ENCODE assay signal across 12 cellular contexts in genomic region chr7:73341877-73342276, GRCh38. TPM values are rescaled to one million over a fixed set of nuclear protein-coding genes. Genes with fewer than 3 reads are reported as not detected.
DNase-seq lines count a peak whose midpoint lies in the region; ATAC-seq, FAIRE-seq and TF ChIP-seq lines count a peak whose summit lies in the region.
"Had no signal": no experiment of that assay in that cellular context is flagged by ENCODE, and none has a peak within 500 bp of the region (broad histone marks: within the 10 kb centered on the region; RNA-seq: fewer than 3 reads in every experiment).

No MANE protein-coding gene starts in this region.

- H3K4me1 ChIP-seq in A549, result peaks cover 8% of the 10 kb centered on the region; the same call in 2 of the 3 replicates
- H3K4me1 ChIP-seq in prostate gland (replicated peaks), result no peaks in the 10 kb centered on the region
- H3K4me1 ChIP-seq: right atrium auricular region had no signal

- no peak for TF ChIP-seq RAD21 in A549 (conservative IDR thresholded peaks at IDR 0.05 in 1 of 2, IDR thresholded peaks at IDR 0.05 in 1 of 2)

- peak overlapping the region; percentile 38; the same call in 2 of the 3 replicates for H3K4me2 ChIP-seq in A549

- H3K9me3 ChIP-seq in A549, result no peaks in the 10 kb centered on the region
- H3K9me3 ChIP-seq in prostate gland, result no peaks in the 10 kb centered on the region
- H3K9me3 ChIP-seq: right atrium auricular region had no signal

- H3K4me3 ChIP-seq in A549, result no peak overlapping the region
- no peak overlapping the region for H3K4me3 ChIP-seq in foreskin fibroblast (ENCODE audit: low read depth in 1 of 2, low read length in 2 of 2)
- no peak overlapping the region for H3K4me3 ChIP-seq in prostate gland
- H3K4me3 ChIP-seq: right atrium auricular region, SK-N-MC had no signal

- FAIRE-seq in A549 (lab: Jason Lieb, UNC), result no peak
- no peak for FAIRE-seq in H54 (lab: Jason Lieb, UNC)

- TF ChIP-seq EP300 in A549 (IDR thresholded peaks at IDR 0.05), result no peak

- POLR2A ChIA-PET in A549 (lab: Yijun Ruan, JAX), result no interaction called here

- intact Hi-C loops in prostate gland (cut with DNase I), result loop anchor here (5.0 kb wide), 1 partner anchor 105 kb away; no protein-coding TSS in a partner anchor

- TF ChIP-seq POLR2A in A549 (IDR thresholded peaks at IDR 0.05; ENCODE audit: low read length) (no peak), H54 (IDR thresholded peaks at IDR 0.05; ENCODE audit: low read depth, low read length) (no peak), prostate gland (IDR thresholded peaks at IDR 0.05) (no peak)

- no peaks in the 10 kb centered on the region for H3K36me3 ChIP-seq in prostate gland
- H3K36me3 ChIP-seq: right atrium auricular region had no signal

- 49% methylated on average over 8 of the region's 8 CpGs for WGBS in A549 (ENCODE audit: missing lambda C conversion rate)
- WGBS in prostate gland, result 63% methylated on average over 8 of the region's 8 CpGs

- ATAC-seq in A549 (peak in 1 of 2 experiments; percentile 55; a peak in 3 of 6 replicates), GM21717 (IDR thresholded peaks at IDR 0.05; ENCODE audit: unreplicated experiment) (no peak), GM21515 (IDR thresholded peaks at IDR 0.05; ENCODE audit: unreplicated experiment) (no peak)

- peak; percentile 38 to 63 for DNase-seq in A549 (ENCODE audit: low read depth in 1 of 2, low spot score in 1 of 2)
- DNase-seq in H54 (ENCODE audit: insufficient read length, low spot score), result peak; percentile 77
- DNase-seq in RPMI8226, result peak; percentile 40
- peak; percentile 74 to 88 for DNase-seq in foreskin fibroblast
- no peak for DNase-seq in prostate gland (ENCODE audit: low spot score)
- no peak for DNase-seq in NCI-H2081 treated with DMSO at 0.1 percent for 48 hours (lab: John Stamatoyannopoulos, UW)
- DNase-seq: CD4-positive, CD25-positive, alpha-beta regulatory T cell; left colon had no signal

- no peak for TF ChIP-seq CTCF in A549 (IDR thresholded peaks at IDR 0.05)
- TF ChIP-seq CTCF in foreskin fibroblast (IDR thresholded peaks at IDR 0.05; ENCODE audit: low read depth, low read length), result no peak
- no peak for TF ChIP-seq CTCF in prostate gland (IDR thresholded peaks at IDR 0.05)

- no peaks in the 10 kb centered on the region for H3K27me3 ChIP-seq in prostate gland (replicated peaks; ENCODE audit: insufficient read depth)
- H3K27me3 ChIP-seq: right atrium auricular region had no signal

- CTCF ChIA-PET in A549 (lab: Yijun Ruan, JAX), result interaction anchor here (0.6 to 7.2 kb wide), 17 partner anchors 8 to 962 kb away, joined by 3 to 57 read pairs (median 7); partner anchors contain the start of gene FZD9

- H3K27ac ChIP-seq in A549 (no peak overlapping the region), prostate gland (no peak overlapping the region)
- H3K27ac ChIP-seq: right atrium auricular region, SK-N-MC had no signal

TF ChIP-seq in A549, 52 proteins besides CTCF, POLR2A, EP300 and RAD21:
- peak; percentile 88 for TF ChIP-seq USF2 (IDR thresholded peaks at IDR 0.05)
- TF ChIP-seq CBX2 (IDR thresholded peaks at IDR 0.05; ENCODE audit: borderline replicate concordance, low read depth), result no peak
- TF ChIP-seq HOXB5 (CRISPR knock-in tag; IDR thresholded peaks at IDR 0.05), result no peak
- no peak for TF ChIP-seq RCOR1 (IDR thresholded peaks at IDR 0.05; ENCODE audit: low read depth, low read length)
- TF ChIP-seq BCL3 (IDR thresholded peaks at IDR 0.05), result no peak
- TF ChIP-seq MYC (IDR thresholded peaks at IDR 0.05; ENCODE audit: borderline replicate concordance, low read length), result no peak
- no peak for TF ChIP-seq HEYL (CRISPR knock-in tag; IDR thresholded peaks at IDR 0.05)
- TF ChIP-seq MAX (IDR thresholded peaks at IDR 0.05), result no peak
TF ChIP-seq in A549: peak in this region for 1.

RNA-seq across cellular contexts. Expression of gene FKBP6, which starts 13.9 kb away (rescaled TPM):
- polyA plus RNA-seq in A549 (2011; rRNA removed) (0.04 TPM in 1 of 2 replicates, not detected in the other), A549 (2017; fragmentation: RNase III; extraction: RNeasy Plus Mini Kit Qiagen cat#74134 plus additional on column Dnase treatment) (not detected in 3 replicates)
- not detected in 2 replicates for polyA plus RNA-seq in A549 (2012; cell fraction: cytosol; rRNA removed)
- polyA plus RNA-seq in A549 (2012; cell fraction: nucleus; rRNA removed), result not detected in 2 replicates
- not detected in 2 replicates for polyA minus RNA-seq in A549 (2011; rRNA and poly(A)+ RNA removed)
- total RNA-seq in prostate gland, result 10 to 100 TPM in 1 of 2 donors, not detected in 1; 16.5 TPM
- total RNA-seq: CD4-positive, CD25-positive, alpha-beta regulatory T cell; left colon; right atrium auricular region had no signal
- polyA plus RNA-seq: CD4-positive, CD25-positive, alpha-beta regulatory T cell had no signal

RNA-seq across cellular contexts. Expression of gene TRIM50, which starts 14.0 kb away (rescaled TPM):
- polyA plus RNA-seq in A549 (2011; rRNA removed) (not detected in 2 replicates), A549 (2017; fragmentation: RNase III; extraction: RNeasy Plus Mini Kit Qiagen cat#74134 plus additional on column Dnase treatment) (not detected in 3 replicates)
- polyA plus RNA-seq in A549 (2012; cell fraction: cytosol; rRNA removed), result 0.01 and 0.03 TPM in 2 replicates
- 0.08 TPM in 1 of 2 replicates, not detected in the other for polyA plus RNA-seq in A549 (2012; cell fraction: nucleus; rRNA removed)
- not detected in 2 replicates for polyA minus RNA-seq in A549 (2011; rRNA and poly(A)+ RNA removed)
- 1 to 10 TPM in 1 of 2 donors, not detected in 1; 5.1 TPM for total RNA-seq in prostate gland
- total RNA-seq: CD4-positive, CD25-positive, alpha-beta regulatory T cell; right atrium auricular region had no signal
- polyA plus RNA-seq: CD4-positive, CD25-positive, alpha-beta regulatory T cell had no signal

RNA-seq across cellular contexts. Expression of gene NSUN5, which starts 33.3 kb away (rescaled TPM):
- polyA plus RNA-seq in A549 (2011; rRNA removed), result 34.2 and 38.9 TPM in 2 replicates
- polyA plus RNA-seq in A549 (2012; cell fraction: cytosol; rRNA removed), result 56.2 and 69.2 TPM in 2 replicates
- polyA plus RNA-seq in A549 (2012; cell fraction: nucleus; rRNA removed), result 138 and 156 TPM in 2 replicates
- polyA plus RNA-seq in A549 (2017; fragmentation: RNase III; extraction: RNeasy Plus Mini Kit Qiagen cat#74134 plus additional on column Dnase treatment), result 38.3 to 39.0 TPM (median 38.4 TPM) in 3 replicates
- polyA minus RNA-seq in A549 (2011; rRNA and poly(A)+ RNA removed), result 34.3 and 48.8 TPM in 2 replicates
- total RNA-seq in prostate gland, result 10 to 100 TPM; 34.3 to 36.3 TPM

Comparison
In these comparisons a context has a peak if more than half of its experiments do, and no peak if none do; other contexts are left out.
1. DNase-seq: peak in A549 (2 of 2), H54 (single experiment), RPMI8226 (single experiment) and foreskin fibroblast (2 of 2); none in prostate gland (single experiment) and NCI-H2081 treated with DMSO at 0.1 percent for 48 hours (single experiment).